In genomic region chr1:51517361-51518032, GRCh38 we compare ENCODE assay signal across 8 cellular contexts. TPM values are rescaled to one million over a fixed set of nuclear protein-coding genes. Genes with fewer than 3 reads are reported as not detected.
A peak's percentile ranks its signal among the peaks of the same experiment; 100 is the strongest.
DNase-seq lines count a peak whose midpoint lies in the region; ATAC-seq lines count a peak whose summit lies in the region.

No MANE protein-coding gene starts in this region.

- peak overlapping the region; percentile 89 to 92 for H3K4me3 ChIP-seq in muscle layer of colon (ENCODE audit: low read depth in 1 of 2, low read length in 2 of 2)

- no peaks in the 10 kb centered on the region for H3K36me3 ChIP-seq in muscle layer of colon (ENCODE audit: insufficient read depth, low read length)

- no peaks in the 10 kb centered on the region for H3K27me3 ChIP-seq in muscle layer of colon (ENCODE audit: control insufficient read depth in 1 of 2, insufficient read depth in 2 of 2, low read length in 2 of 2)

- peaks cover 41% of the 10 kb centered on the region for H3K4me1 ChIP-seq in muscle layer of colon (ENCODE audit: insufficient read depth, low read length)

- DNase-seq in G401 (ENCODE audit: low spot score) (peak; percentile 57), NOMO-1 treated with DMSO at 0.1 percent for 48 hours (lab: John Stamatoyannopoulos, UW; ENCODE audit: unreplicated experiment) (peak; percentile 59)
- DNase-seq in stimulated activated CD4-positive, alpha-beta T cell treated with anti-CD3 and anti-CD28 coated beads, Interleukin-1b, Interleukin-23, amount 100 ng/mL, for 48 hours, result no peak

- H3K27ac ChIP-seq in cingulate gyrus (ENCODE audit: low read depth, low read length) (peak overlapping the region; percentile 92), muscle layer of colon (ENCODE audit: low read depth, low read length) (peak overlapping the region; percentile 97)

- ATAC-seq in HG03280 (IDR thresholded peaks at IDR 0.05; ENCODE audit: unreplicated experiment), result no peak
- ATAC-seq in GM19351 (IDR thresholded peaks at IDR 0.05; ENCODE audit: unreplicated experiment), result no peak
- ATAC-seq in GM21367 (IDR thresholded peaks at IDR 0.05; ENCODE audit: unreplicated experiment), result no peak

- no peaks in the 10 kb centered on the region for H3K9me3 ChIP-seq in muscle layer of colon (ENCODE audit: low read length)

- in situ Hi-C loops in G401 (cut with HindIII; ENCODE audit: low sequenced_read_pairs), result no loop called here

- peak overlapping the region; percentile 88 for H3K9ac ChIP-seq in muscle layer of colon (ENCODE audit: low read length)

RNA-seq across cellular contexts. Expression of gene EPS15, which starts 1.6 kb away (rescaled TPM):
- 5.4 and 8.9 TPM in 2 replicates for total RNA-seq in G401 (2014; rRNA removed; shearing (Covaris generic))
